ENCODE assay signal across 17 cellular contexts in the genomic region with DNA sequence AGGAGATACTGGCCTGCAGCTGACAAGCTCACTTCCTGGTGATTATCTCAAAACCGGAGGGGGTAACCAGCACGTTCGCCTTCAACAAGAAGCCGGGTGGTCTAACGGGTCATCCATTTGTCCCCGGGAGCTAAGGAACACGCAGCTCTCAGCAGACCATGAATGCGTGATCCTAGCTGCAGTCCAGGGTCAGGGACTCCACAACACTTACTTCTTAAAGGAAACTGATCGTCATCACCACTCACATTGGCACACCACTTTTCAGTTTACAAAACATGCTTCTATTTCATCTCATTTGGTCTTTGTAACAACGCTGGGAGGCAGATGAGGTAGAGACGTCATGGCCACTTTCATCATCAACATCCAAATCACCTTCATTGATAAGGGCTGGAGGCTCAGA. TPM values are rescaled to one million over a fixed set of nuclear protein-coding genes. Genes with fewer than 3 reads are reported as not detected.
DNase-seq lines count a peak whose midpoint lies in the region; ATAC-seq and TF ChIP-seq lines count a peak whose summit lies in the region.
"Had no signal": no experiment of that assay in that cellular context is flagged by ENCODE, and none has a peak within 500 bp of the region (broad histone marks: within the 10 kb centered on the region; RNA-seq: fewer than 3 reads in every experiment).

No MANE protein-coding gene starts in this region.

- ATAC-seq in naive B cell (ENCODE audit: low read depth in 2 of 2) = no peak
- ATAC-seq: gastrocnemius medialis, Panc1 had no signal

- no peak overlapping the region for H3K4me3 ChIP-seq in CD4-positive, alpha-beta memory T cell (ENCODE audit: low read length in 2 of 2)
- H3K4me3 ChIP-seq: BLaER1 treated with 17β-estradiol and CSF1 and Interleukin-3, amounts not matched to agents 10 nM and 100 nM; breast epithelium; gastrocnemius medialis; skin epidermis had no signal

- H3K27ac Mint-ChIP-seq in CD14-positive monocyte (peak overlapping the region; percentile 1 to 100 (median 68)), naive B cell (peak overlapping the region in 5 of 6 donors; percentile 39 to 95 (median 87)), glutamatergic neuron (ENCODE audit: unreplicated experiment) (no peak overlapping the region)
- peak overlapping the region; percentile 79 to 99 (median 92) for H3K27ac Mint-ChIP-seq in CD4-positive, alpha-beta memory T cell
- peak overlapping the region; percentile 63 for H3K27ac Mint-ChIP-seq in activated CD4-positive, alpha-beta memory T cell treated with anti-CD3 and anti-CD28 coated beads for 36 hours

- TF ChIP-seq CTCF in CD14-positive monocyte (IDR thresholded peaks at IDR 0.05) = no peak
- no peak for TF ChIP-seq CTCF in glutamatergic neuron (IDR thresholded peaks at IDR 0.05; ENCODE audit: partially characterized antibody, unreplicated experiment)

- H3K36me3 ChIP-seq in CD4-positive, alpha-beta memory T cell (ENCODE audit: insufficient read depth, low read length) = peaks cover 18% of the 10 kb centered on the region
- H3K36me3 ChIP-seq: breast epithelium, gastrocnemius medialis had no signal

- CTCF ChIA-PET in CD4-positive, alpha-beta memory T cell (lab: Charles Lee; ENCODE audit: partially characterized antibody) = interaction anchor here (1.2 to 1.9 kb wide), 3 partner anchors 22 to 82 kb away, joined by 3 to 4 read pairs (median 3); no protein-coding TSS in a partner anchor
- CTCF ChIA-PET in activated CD4-positive, alpha-beta memory T cell treated with anti-CD3 and anti-CD28 coated beads for 36 hours (lab: Charles Lee) = interaction anchor here (1.1 to 1.9 kb wide), 3 partner anchors 29 to 87 kb away, joined by 3 to 10 read pairs (median 5); no protein-coding TSS in a partner anchor

- POLR2A ChIA-PET in CD4-positive, alpha-beta memory T cell (lab: Charles Lee; ENCODE audit: partially characterized antibody) = interaction anchor here (0.7 to 4.8 kb wide), 7 partner anchors 8 to 87 kb away, joined by 3 to 58 read pairs (median 6); partner anchors contain the start of gene COTL1
- POLR2A ChIA-PET in activated CD4-positive, alpha-beta memory T cell treated with anti-CD3 and anti-CD28 coated beads for 36 hours (lab: Charles Lee) = interaction anchor here (0.8 kb wide), 1 partner anchor 43 kb away, joined by 3 read pairs; no protein-coding TSS in a partner anchor

- intact Hi-C loops in CD14-positive monocyte (cut with micrococcal nuclease) = loop anchor here in 1 of 2 donors (10.0 kb wide), 1 partner anchor 392 kb away; no protein-coding TSS in a partner anchor
- intact Hi-C loops in CD4-positive, alpha-beta memory T cell (cut with micrococcal nuclease) = no loop called here
- intact Hi-C loops in activated CD4-positive, alpha-beta memory T cell treated with anti-CD3 and anti-CD28 coated beads for 36 hours (cut with micrococcal nuclease) = no loop called here

- H3K27me3 ChIP-seq in CD4-positive, alpha-beta memory T cell (ENCODE audit: insufficient read depth, low read length) = no peaks in the 10 kb centered on the region
- H3K27me3 ChIP-seq: BLaER1 treated with 17β-estradiol and CSF1 and Interleukin-3, amounts not matched to agents 10 nM and 100 nM; breast epithelium; gastrocnemius medialis had no signal

- H3K4me1 ChIP-seq in CD4-positive, alpha-beta memory T cell (ENCODE audit: insufficient read depth, low read length) = peaks cover 58% of the 10 kb centered on the region
- H3K4me1 ChIP-seq: breast epithelium, gastrocnemius medialis had no signal

- H3K9me3 Mint-ChIP-seq in CD14-positive monocyte (peaks cover 0 to 3% (median 0%) of the 10 kb centered on the region in 7 donors), naive B cell (peaks cover 0 to 2% (median 0%) of the 10 kb centered on the region in 7 donors), glutamatergic neuron (ENCODE audit: unreplicated experiment) (peaks cover 4% of the 10 kb centered on the region)
- peaks cover 0 to 2% (median 0%) of the 10 kb centered on the region in 8 donors for H3K9me3 Mint-ChIP-seq in CD4-positive, alpha-beta memory T cell
- no peaks in the 10 kb centered on the region for H3K9me3 Mint-ChIP-seq in activated CD4-positive, alpha-beta memory T cell treated with anti-CD3 and anti-CD28 coated beads for 36 hours

- H3K36me3 Mint-ChIP-seq in CD14-positive monocyte (peaks cover 75 to 91% of the 10 kb centered on the region in 2 donors), naive B cell (peaks cover 7 to 14% of the 10 kb centered on the region in 2 donors), glutamatergic neuron (ENCODE audit: unreplicated experiment) (peaks cover 5% of the 10 kb centered on the region)
- H3K36me3 Mint-ChIP-seq in CD4-positive, alpha-beta memory T cell = peaks cover 32 to 61% of the 10 kb centered on the region in 2 donors
- H3K36me3 Mint-ChIP-seq in activated CD4-positive, alpha-beta memory T cell treated with anti-CD3 and anti-CD28 coated beads for 36 hours = peaks cover 46% of the 10 kb centered on the region

- DNase-seq in CD14-positive monocyte (ENCODE audit: low spot score) (no peak), naive B cell (no peak), glutamatergic neuron (no peak), NCI-H748 treated with DMSO at 0.1 percent for 48 hours (lab: John Stamatoyannopoulos, UW) (no peak), RKO (ENCODE audit: low spot score) (no peak)
- DNase-seq in CD4-positive, alpha-beta memory T cell = no peak
- DNase-seq in activated CD4-positive, alpha-beta memory T cell treated with anti-CD3 and anti-CD28 coated beads for 36 hours = no peak
- DNase-seq: erythroblast, gastrocnemius medialis, Karpas-422, NCI-H2171 treated with DMSO at 0.1 percent for 48 hours, NCI-H774, SK-N-SH had no signal

- H3K4me1 Mint-ChIP-seq in CD14-positive monocyte (peaks cover 49% of the 10 kb centered on the region), naive B cell (peaks cover 35 to 69% (median 50%) of the 10 kb centered on the region in 3 donors), glutamatergic neuron (ENCODE audit: low read depth, unreplicated experiment) (peaks cover 43% of the 10 kb centered on the region)
- H3K4me1 Mint-ChIP-seq in CD4-positive, alpha-beta memory T cell = peaks cover 41 to 61% (median 58%) of the 10 kb centered on the region in 4 donors
- peaks cover 54% of the 10 kb centered on the region for H3K4me1 Mint-ChIP-seq in activated CD4-positive, alpha-beta memory T cell treated with anti-CD3 and anti-CD28 coated beads for 36 hours (ENCODE audit: low read depth)

- H3K27ac ChIP-seq in CD4-positive, alpha-beta memory T cell (ENCODE audit: low read depth, low read length) = peak overlapping the region; percentile 7
- H3K27ac ChIP-seq: BLaER1 treated with 17β-estradiol and CSF1 and Interleukin-3, amounts not matched to agents 10 nM and 100 nM; breast epithelium; gastrocnemius medialis had no signal

- H3K4me3 Mint-ChIP-seq in CD14-positive monocyte = no peak overlapping the region
- peak overlapping the region in 6 of 8 donors; percentile 42 to 63 (median 45) for H3K4me3 Mint-ChIP-seq in CD4-positive, alpha-beta memory T cell
- no peak overlapping the region for H3K4me3 Mint-ChIP-seq in activated CD4-positive, alpha-beta memory T cell treated with anti-CD3 and anti-CD28 coated beads for 36 hours
- peak overlapping the region in 3 of 8 donors; percentile 35 to 83 (median 49) for H3K4me3 Mint-ChIP-seq in naive B cell
- H3K4me3 Mint-ChIP-seq in glutamatergic neuron (ENCODE audit: unreplicated experiment) = no peak overlapping the region

- H3K9me3 ChIP-seq in CD4-positive, alpha-beta memory T cell (ENCODE audit: control insufficient read depth in 1 of 2, low read length in 2 of 2) = no peaks in the 10 kb centered on the region
- H3K9me3 ChIP-seq: breast epithelium, gastrocnemius medialis, SK-N-SH had no signal

- H3K27me3 Mint-ChIP-seq in CD14-positive monocyte (ENCODE audit: low read depth in 3 of 3) (peaks cover 0 to 7% (median 0%) of the 10 kb centered on the region in 3 donors), naive B cell (no peaks in the 10 kb centered on the region), glutamatergic neuron (ENCODE audit: unreplicated experiment) (peaks cover 8% of the 10 kb centered on the region)
- H3K27me3 Mint-ChIP-seq in CD4-positive, alpha-beta memory T cell = no peaks in the 10 kb centered on the region
- no peaks in the 10 kb centered on the region for H3K27me3 Mint-ChIP-seq in activated CD4-positive, alpha-beta memory T cell treated with anti-CD3 and anti-CD28 coated beads for 36 hours

RNA-seq across cellular contexts. Expression of gene COTL1, which starts 25.2 kb away (rescaled TPM):
- polyA plus RNA-seq in CD14-positive monocyte (1,000 to 10,000 TPM; 1,643 to 1,843 TPM), naive B cell (ENCODE audit: low read depth in 6 of 6) (100 to 1,000 TPM; 167 to 439 (median 373) TPM)
- 100 to 1,000 TPM; 181 to 186 TPM for total RNA-seq in CD4-positive, alpha-beta memory T cell
- 100 to 1,000 TPM; 589 to 683 TPM for polyA plus RNA-seq in CD4-positive, alpha-beta memory T cell
- 100 to 1,000 TPM; 358 to 364 TPM for total RNA-seq in activated CD4-positive, alpha-beta memory T cell treated with anti-CD3 and anti-CD28 coated beads for 36 hours
- total RNA-seq in glutamatergic neuron (ENCODE audit: unreplicated experiment) = 545 TPM

RNA-seq across cellular contexts. Expression of gene KLHL36, which starts 55.6 kb away (rescaled TPM):
- polyA plus RNA-seq in CD14-positive monocyte = 10 to 100 TPM; 12.1 to 14.2 TPM
- 100 to 1,000 TPM; 131 to 149 TPM for total RNA-seq in CD4-positive, alpha-beta memory T cell
- polyA plus RNA-seq in CD4-positive, alpha-beta memory T cell = 10 to 100 TPM; 28.2 to 43.0 TPM
- 10 to 100 TPM; 56.1 to 56.8 TPM for total RNA-seq in activated CD4-positive, alpha-beta memory T cell treated with anti-CD3 and anti-CD28 coated beads for 36 hours
- 10 to 100 TPM; 29.7 to 40.3 (median 37.5) TPM for polyA plus RNA-seq in naive B cell (ENCODE audit: low read depth in 6 of 6)
- total RNA-seq in glutamatergic neuron (ENCODE audit: unreplicated experiment) = 38.2 TPM

Comparison
In these comparisons a context has a peak if more than half of its experiments do, and no peak if none do; other contexts are left out.
1. H3K4me3 Mint-ChIP-seq: peak in CD4-positive, alpha-beta memory T cell (6 of 8); none in CD14-positive monocyte (0 of 2), activated CD4-positive, alpha-beta memory T cell treated with anti-CD3 and anti-CD28 coated beads for 36 hours (single experiment) and glutamatergic neuron (single experiment).